ENCODE assay signal across 8 cellular contexts in genomic region chr6:36848658-36849441, GRCh38. TPM values are rescaled to one million over a fixed set of nuclear protein-coding genes. Genes with fewer than 3 reads are reported as not detected.
A peak's percentile ranks its signal among the peaks of the same experiment; 100 is the strongest.
DNase-seq lines count a peak whose midpoint lies in the region; ATAC-seq and TF ChIP-seq lines count a peak whose summit lies in the region.

No MANE protein-coding gene starts in this region.

- no peaks in the 10 kb centered on the region for H3K9me3 ChIP-seq in prostate gland

- no peaks in the 10 kb centered on the region for H3K36me3 ChIP-seq in prostate gland

- H3K27ac ChIP-seq in HL-60 (replicated peaks) = peak overlapping the region; percentile 13; the same call in 1 of the 2 replicates
- H3K27ac ChIP-seq in prostate gland = peak overlapping the region in 1 of 2 donors; percentile 12

- no peak for TF ChIP-seq POLR2A in prostate gland (IDR thresholded peaks at IDR 0.05)

- H3K27me3 ChIP-seq in HL-60 (ENCODE audit: insufficient read depth, poor library complexity, severe bottlenecking) (no peaks in the 10 kb centered on the region), prostate gland (replicated peaks; ENCODE audit: insufficient read depth) (no peaks in the 10 kb centered on the region)

- TF ChIP-seq CTCF in HL-60 (IDR thresholded peaks at IDR 0.05; ENCODE audit: insufficient read depth, low read length) = no peak
- no peak for TF ChIP-seq CTCF in prostate gland (IDR thresholded peaks at IDR 0.05)

- H3K4me3 ChIP-seq in HL-60 (replicated peaks; ENCODE audit: insufficient read depth, low read length) = no peak overlapping the region
- no peak overlapping the region for H3K4me3 ChIP-seq in prostate gland

- 16% methylated on average over 26 of the region's 26 CpGs for WGBS in prostate gland

- intact Hi-C loops in left ventricle myocardium superior (cut with micrococcal nuclease) = no loop called here
- intact Hi-C loops in prostate gland (cut with DNase I) = loop anchor here (10.0 kb wide), 1 partner anchor 234 kb away; no protein-coding TSS in a partner anchor

- ATAC-seq in left ventricle myocardium superior = peak; percentile 70
- ATAC-seq in HG03469 (IDR thresholded peaks at IDR 0.05; ENCODE audit: unreplicated experiment) = no peak

- no peaks in the 10 kb centered on the region for H3K4me1 ChIP-seq in prostate gland (replicated peaks)

- DNase-seq in HL-60 (ENCODE audit: low read depth in 1 of 2, low spot score in 1 of 2) = peak in 1 of 2 experiments; percentile 61
- DNase-seq in SW480 (ENCODE audit: low spot score) = peak; percentile 37
- DNase-seq in left ventricle myocardium superior = peak; percentile 87
- peak; percentile 52 for DNase-seq in prostate gland (ENCODE audit: low spot score)
- DNase-seq in AG08395 (ENCODE audit: low spot score) = no peak
- DNase-seq in stimulated activated CD4-positive, alpha-beta T cell treated with anti-CD3 and anti-CD28 coated beads, Interleukin-1b, Interleukin-23, amount 100 ng/mL, for 48 hours = no peak
- no peak for DNase-seq in stimulated activated CD4-positive, alpha-beta T cell treated with anti-CD3 and anti-CD28 coated beads, Interleukin-4, amount 100 ng/mL, for 4 hours

RNA-seq across cellular contexts. Expression of gene CPNE5, which starts 9.6 kb away (rescaled TPM):
- total RNA-seq in left ventricle myocardium superior (20.4 TPM), prostate gland (10 to 100 TPM in 1 of 2 donors, 1 to 10 TPM in 1; 3.9 to 64.5 TPM)

RNA-seq across cellular contexts. Expression of gene PPIL1, which starts 25.8 kb away (rescaled TPM):
- 60.3 TPM for total RNA-seq in left ventricle myocardium superior
- 10 to 100 TPM; 18.7 to 35.9 TPM for total RNA-seq in prostate gland

RNA-seq across cellular contexts. Expression of gene C6orf89, which starts 36.9 kb away (rescaled TPM):
- total RNA-seq in left ventricle myocardium superior (76.6 TPM), prostate gland (10 to 100 TPM; 54.9 to 96.9 TPM)

Comparison
In these comparisons a context has a peak if more than half of its experiments do, and no peak if none do; other contexts are left out.
1. DNase-seq: peak in SW480 (single experiment), left ventricle myocardium superior (single experiment) and prostate gland (single experiment); none in AG08395 (single experiment), stimulated activated CD4-positive, alpha-beta T cell treated with anti-CD3 and anti-CD28 coated beads, Interleukin-1b, Interleukin-23, amount 100 ng/mL, for 48 hours (single experiment) and stimulated activated CD4-positive, alpha-beta T cell treated with anti-CD3 and anti-CD28 coated beads, Interleukin-4, amount 100 ng/mL, for 4 hours (0 of 2).